ENCODE assay signal across 11 cellular contexts in genomic region chr5:93572773-93573626, GRCh38. TPM values are rescaled to one million over a fixed set of nuclear protein-coding genes. Genes with fewer than 3 reads are reported as not detected.
DNase-seq lines count a peak whose midpoint lies in the region; ATAC-seq and TF ChIP-seq lines count a peak whose summit lies in the region.
"Had no signal": no experiment of that assay in that cellular context is flagged by ENCODE, and none has a peak within 500 bp of the region (broad histone marks: within the 10 kb centered on the region; RNA-seq: fewer than 3 reads in every experiment).

No MANE protein-coding gene starts in this region.

- CTCF ChIA-PET in AG04449 (lab: Yijun Ruan, JAX), result no interaction called here
- CTCF ChIA-PET in CD8-positive, alpha-beta T cell (lab: Charles Lee), result no interaction called here

- DNase-seq in AG04449 (ENCODE audit: low read depth, low spot score), result no peak
- DNase-seq in ecto neural progenitor cell (ENCODE audit: low spot score), result peak; percentile 85
- DNase-seq in memory B cell (ENCODE audit: low spot score in 2 of 2), result no peak
- no peak for DNase-seq in BE2C
- DNase-seq in CD8-positive, alpha-beta T cell, result no peak
- DNase-seq: NCI-H1436; stimulated activated CD4-positive, alpha-beta T cell treated with anti-CD3 and anti-CD28 coated beads, Interleukin-12 subunit alpha, Interleukin-12 subunit beta, amount 100 ng/mL, for 4 hours had no signal

- H3K27me3 ChIP-seq in HUES64 (ENCODE audit: insufficient read depth, low read length), result peaks cover 100% of the 10 kb centered on the region
- H3K27me3 ChIP-seq in BE2C, result no peaks in the 10 kb centered on the region
- peaks cover 44% of the 10 kb centered on the region for H3K27me3 ChIP-seq in CD8-positive, alpha-beta T cell (ENCODE audit: insufficient read depth, low read length)

- peaks cover 5% of the 10 kb centered on the region for H3K4me1 Mint-ChIP-seq in memory B cell
- H3K4me1 Mint-ChIP-seq in CD8-positive, alpha-beta T cell (ENCODE audit: low read depth), result peaks cover 18% of the 10 kb centered on the region

- no peak overlapping the region for H3K27ac ChIP-seq in HUES64 (ENCODE audit: low read depth, low read length)
- no peak overlapping the region for H3K27ac ChIP-seq in CD8-positive, alpha-beta T cell (ENCODE audit: low read depth, low read length)

- TF ChIP-seq CTCF in AG04449 (IDR thresholded peaks at IDR 0.05; ENCODE audit: insufficient read depth, low read length, missing control alignments) (no peak), BE2C (IDR thresholded peaks at IDR 0.05; ENCODE audit: low read depth, low read length) (no peak)
- no peak for TF ChIP-seq CTCF in CD8-positive, alpha-beta T cell (IDR thresholded peaks at IDR 0.05)

- no peak overlapping the region for H3K9ac ChIP-seq in HUES64 (ENCODE audit: low read depth, low read length)

- peaks cover 40% of the 10 kb centered on the region; the same call in 1 of the 2 replicates for H3K4me1 ChIP-seq in HUES64 (ENCODE audit: insufficient read depth, low read length)
- H3K4me1 ChIP-seq in BE2C, result peaks cover 14% of the 10 kb centered on the region
- H3K4me1 ChIP-seq in CD8-positive, alpha-beta T cell (ENCODE audit: insufficient read depth, low read length), result peaks cover 23% of the 10 kb centered on the region

- no peak overlapping the region for H3K4me3 Mint-ChIP-seq in memory B cell
- H3K4me3 Mint-ChIP-seq in CD8-positive, alpha-beta T cell, result no peak overlapping the region

- POLR2A ChIA-PET in AG04449 (lab: Yijun Ruan, JAX), result no interaction called here
- POLR2A ChIA-PET in CD8-positive, alpha-beta T cell (lab: Charles Lee), result no interaction called here

- H3K9me3 Mint-ChIP-seq in memory B cell, result peaks cover 2% of the 10 kb centered on the region
- no peaks in the 10 kb centered on the region for H3K9me3 Mint-ChIP-seq in CD8-positive, alpha-beta T cell
- H3K9me3 Mint-ChIP-seq: activated T-helper 2 cell treated with anti-CD3 and anti-CD28 coated beads, Interferon-gamma antibody, Interleukin-2, Interleukin-4, amounts not matched to agents 10 μg/mL and 5 μg/mL and 100 μg/mL, durations not matched to agents 14 hours and 24 hours and 36 hours had no signal

- no peaks in the 10 kb centered on the region for H3K36me3 ChIP-seq in HUES64 (ENCODE audit: insufficient read depth, low read length)
- H3K36me3 ChIP-seq in BE2C, result no peaks in the 10 kb centered on the region
- no peaks in the 10 kb centered on the region for H3K36me3 ChIP-seq in CD8-positive, alpha-beta T cell (ENCODE audit: insufficient read depth, low read length)

- H3K27ac Mint-ChIP-seq in memory B cell, result peak overlapping the region; percentile 67
- H3K27ac Mint-ChIP-seq in CD8-positive, alpha-beta T cell, result no peak overlapping the region
- H3K27ac Mint-ChIP-seq: activated T-helper 2 cell treated with anti-CD3 and anti-CD28 coated beads, Interferon-gamma antibody, Interleukin-2, Interleukin-4, amounts not matched to agents 10 μg/mL and 5 μg/mL and 100 μg/mL, durations not matched to agents 14 hours and 24 hours and 36 hours had no signal

- intact Hi-C loops in CD8-positive, alpha-beta T cell (cut with DNase I, micrococcal nuclease), result no loop called here

- H3K4me3 ChIP-seq in AG04449 (ENCODE audit: low read depth, low read length), result peak overlapping the region; percentile 47
- H3K4me3 ChIP-seq in HUES64 (ENCODE audit: low read length), result peak overlapping the region; percentile 43
- no peak overlapping the region for H3K4me3 ChIP-seq in BE2C (ENCODE audit: low read depth, low read length)
- H3K4me3 ChIP-seq in CD8-positive, alpha-beta T cell (ENCODE audit: low read depth, low read length), result no peak overlapping the region

- H3K9me3 ChIP-seq in HUES64 (ENCODE audit: insufficient read depth, low read depth, low read length), result no peaks in the 10 kb centered on the region
- no peaks in the 10 kb centered on the region for H3K9me3 ChIP-seq in BE2C
- H3K9me3 ChIP-seq in CD8-positive, alpha-beta T cell (ENCODE audit: low read length), result no peaks in the 10 kb centered on the region

- H3K27me3 Mint-ChIP-seq in memory B cell, result peaks cover 31% of the 10 kb centered on the region
- H3K27me3 Mint-ChIP-seq in CD8-positive, alpha-beta T cell (ENCODE audit: low read depth), result peaks cover 80% of the 10 kb centered on the region

- H3K36me3 Mint-ChIP-seq in memory B cell, result no peaks in the 10 kb centered on the region
- H3K36me3 Mint-ChIP-seq in CD8-positive, alpha-beta T cell, result no peaks in the 10 kb centered on the region

- ATAC-seq in memory B cell (ENCODE audit: low read depth) (no peak), HG02642 (IDR thresholded peaks at IDR 0.05; ENCODE audit: poor library complexity, unreplicated experiment) (no peak), GM21367 (IDR thresholded peaks at IDR 0.05; ENCODE audit: unreplicated experiment) (no peak)
- ATAC-seq in CD8-positive, alpha-beta T cell, result no peak

- under 1% methylated on average over 48 of the region's 50 CpGs for WGBS in HUES64

RNA-seq across cellular contexts. Expression of gene NR2F1-AS1, which starts 8.0 kb away (rescaled TPM):
- 3.7 TPM for polyA plus RNA-seq in HUES64 (2013, experiment 1 of 2)
- polyA plus RNA-seq in HUES64 (2013, experiment 2 of 2), result 8.7 TPM
- 2.7 TPM for polyA plus RNA-seq in BE2C (2012; ENCODE audit: insufficient read depth, insufficient read length, low read depth)
- total RNA-seq in CD8-positive, alpha-beta T cell, result not detected
- total RNA-seq: activated T-helper 2 cell treated with anti-CD3 and anti-CD28 coated beads, Interferon-gamma antibody, Interleukin-2, Interleukin-4, amounts not matched to agents 10 μg/mL and 5 μg/mL and 100 μg/mL, durations not matched to agents 14 hours and 24 hours and 36 hours had no signal

RNA-seq across cellular contexts. Expression of gene NR2F1, which starts 10.0 kb away (rescaled TPM):
- polyA plus RNA-seq in HUES64 (2013, experiment 1 of 2), result 24.5 TPM
- 47.7 TPM for polyA plus RNA-seq in HUES64 (2013, experiment 2 of 2)
- polyA plus RNA-seq in BE2C (2012; ENCODE audit: insufficient read depth, insufficient read length, low read depth), result 13.1 TPM
- total RNA-seq in CD8-positive, alpha-beta T cell, result not detected
- total RNA-seq: activated T-helper 2 cell treated with anti-CD3 and anti-CD28 coated beads, Interferon-gamma antibody, Interleukin-2, Interleukin-4, amounts not matched to agents 10 μg/mL and 5 μg/mL and 100 μg/mL, durations not matched to agents 14 hours and 24 hours and 36 hours had no signal

Comparison
In these comparisons a context has a peak if more than half of its experiments do, and no peak if none do; other contexts are left out.
1. H3K4me3 ChIP-seq: peak in AG04449 (single experiment) and HUES64 (single experiment); none in BE2C (single experiment) and CD8-positive, alpha-beta T cell (single experiment).